Comparison of ENCODE assay signal across 8 cellular contexts in the genomic region with DNA sequence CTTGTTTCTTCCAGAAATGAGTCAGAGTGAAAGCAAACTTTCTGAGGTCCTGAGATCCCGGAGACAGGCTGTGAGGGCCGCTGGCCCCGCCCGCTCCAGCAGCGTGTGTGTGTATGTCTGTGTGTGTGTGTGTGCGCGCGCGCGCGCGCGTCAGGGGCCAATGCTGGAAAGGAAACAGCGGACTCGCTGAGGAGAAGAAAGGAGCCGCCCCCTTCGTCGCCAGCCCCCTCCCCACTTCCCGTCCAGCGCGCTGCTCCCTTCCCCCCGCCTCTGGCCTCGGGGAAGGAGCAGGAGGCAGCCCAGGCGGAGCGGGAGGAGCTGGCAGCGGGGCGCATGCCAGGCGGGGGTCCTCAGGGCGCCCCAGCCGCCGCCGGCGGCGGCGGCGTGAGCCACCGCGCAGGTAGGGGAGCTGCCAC. TPM values are rescaled to one million over a fixed set of nuclear protein-coding genes. Genes with fewer than 3 reads are reported as not detected.
DNase-seq lines count a peak whose midpoint lies in the region; ATAC-seq and TF ChIP-seq lines count a peak whose summit lies in the region.

A gene (plus strand): TSS at position 256 of the 416 bp plus-strand sequence. CDS start 78 bp downstream, at position 334.

- TF ChIP-seq EP300 in Ishikawa (IDR thresholded peaks at IDR 0.05; ENCODE audit: borderline replicate concordance) = no peak

- peak within 1 kb of the TSS; percentile 87 to 92 for H3K4me3 Mint-ChIP-seq in CD14-positive monocyte
- peak within 1 kb of the TSS; percentile 89 to 98 (median 94) for H3K4me3 Mint-ChIP-seq in naive thymus-derived CD8-positive, alpha-beta T cell

- peak within 1 kb of the TSS; percentile 84 to 95 (median 93) for H3K27ac Mint-ChIP-seq in CD14-positive monocyte
- H3K27ac Mint-ChIP-seq in naive thymus-derived CD8-positive, alpha-beta T cell = peak within 1 kb of the TSS; percentile 86 to 96 (median 94)

- POLR2A ChIA-PET in Panc1 (lab: Charles Lee) = no interaction called here
- POLR2A ChIA-PET in naive thymus-derived CD8-positive, alpha-beta T cell (lab: Charles Lee) = interaction anchor here (0.7 to 3.8 kb wide), 4 partner anchors 10 to 288 kb away, joined by 4 to 16 read pairs (median 10); a partner anchor contains a TSS

- DNase-seq in CD14-positive monocyte (ENCODE audit: low spot score) = peak; percentile 88
- no peak for DNase-seq in Panc1 (ENCODE audit: low read depth, low spot score)
- DNase-seq in activated effector memory CD4-positive, alpha-beta T cell treated with anti-CD3 and anti-CD28 coated beads, Interleukin-2, amount 50 U/mL, for 16 hours = peak; percentile 86
- DNase-seq in fibroblast of the aortic adventitia (ENCODE audit: low read depth) = peak; percentile 86
- DNase-seq in naive thymus-derived CD8-positive, alpha-beta T cell = peak; percentile 48 to 85 (median 63)
- DNase-seq in stromal cell of bone marrow (ENCODE audit: low read depth) = peak; percentile 65

- peaks cover 9 to 17% of the 10 kb centered on the region in 2 donors for H3K36me3 Mint-ChIP-seq in CD14-positive monocyte
- no peaks in the 10 kb centered on the region for H3K36me3 Mint-ChIP-seq in naive thymus-derived CD8-positive, alpha-beta T cell

- no peaks in the 10 kb centered on the region for H3K9me3 Mint-ChIP-seq in CD14-positive monocyte
- no peaks in the 10 kb centered on the region for H3K9me3 Mint-ChIP-seq in naive thymus-derived CD8-positive, alpha-beta T cell

- H3K4me3 ChIP-seq in Panc1 (ENCODE audit: low read depth in 2 of 2, low read length in 2 of 2) (peak within 1 kb of the TSS; percentile 51 to 63), fibroblast of the aortic adventitia (ENCODE audit: low read depth, low read length) (peak within 1 kb of the TSS; percentile 86)

- no peaks in the 10 kb centered on the region for H3K9me3 ChIP-seq in Panc1 (ENCODE audit: control insufficient read depth, insufficient read depth, low read depth, low read length)

- intact Hi-C loops in CD14-positive monocyte (cut with micrococcal nuclease) = no loop called here
- intact Hi-C loops in Panc1 (cut with micrococcal nuclease; ENCODE audit: unreplicated experiment) = no loop called here

- TF ChIP-seq RAD21 in Ishikawa (IDR thresholded peaks at IDR 0.05; ENCODE audit: low read depth) = no peak; the same call in 1 of the 2 replicates

- in situ Hi-C loops in Panc1 (cut with HindIII; ENCODE audit: low pct_unique_long_range_greater_than_20kb, low sequenced_read_pairs) = no loop called here

- TF ChIP-seq CTCF in CD14-positive monocyte (IDR thresholded peaks at IDR 0.05) (no peak), Panc1 (IDR thresholded peaks at IDR 0.05) (no peak), fibroblast of the aortic adventitia (IDR thresholded peaks at IDR 0.05; ENCODE audit: insufficient read depth, low read length) (no peak)

- ATAC-seq in GM21390 (IDR thresholded peaks at IDR 0.05; ENCODE audit: unreplicated experiment) = peak; percentile 75
- peak; percentile 73 for ATAC-seq in Panc1
- ATAC-seq in naive thymus-derived CD8-positive, alpha-beta T cell = peak; percentile 58 to 68

- no peak within 1 kb of the TSS for H3K27ac ChIP-seq in Panc1 (ENCODE audit: low read length)

- H3K27me3 ChIP-seq in Panc1 (ENCODE audit: control insufficient read depth, insufficient read depth, low read length) = peaks cover 4% of the 10 kb centered on the region; the same call in 1 of the 2 replicates

- peaks cover 39% of the 10 kb centered on the region for H3K4me1 Mint-ChIP-seq in CD14-positive monocyte
- H3K4me1 Mint-ChIP-seq in naive thymus-derived CD8-positive, alpha-beta T cell = peaks cover 15 to 42% (median 38%) of the 10 kb centered on the region in 4 donors

- H3K4me1 ChIP-seq in Panc1 (ENCODE audit: control insufficient read depth, insufficient read depth, low read length) = 0 out of 2 replicates have a peak, but pooled peaks cover 5% of the 10 kb centered on the region

- H3K36me3 ChIP-seq in Panc1 (ENCODE audit: control insufficient read depth, insufficient read depth, low read length) = no peaks in the 10 kb centered on the region

- CTCF ChIA-PET in Panc1 (lab: Charles Lee) = interaction anchor here (0.7 kb wide), 1 partner anchor 130 kb away, joined by 3 read pairs; no protein-coding TSS in a partner anchor

- BruUV-seq in Panc1 (replicated peaks; lab: Mats Ljungman, UMichigan) = no TSS peak

- peaks cover 0 to 8% (median 0%) of the 10 kb centered on the region in 3 donors for H3K27me3 Mint-ChIP-seq in CD14-positive monocyte (ENCODE audit: low read depth in 3 of 3)
- no peaks in the 10 kb centered on the region for H3K27me3 Mint-ChIP-seq in naive thymus-derived CD8-positive, alpha-beta T cell

TF ChIP-seq in Ishikawa, 13 proteins besides CTCF, POLR2A, EP300 and RAD21:
- TF ChIP-seq YY1 (IDR thresholded peaks at IDR 0.05; ENCODE audit: low read depth) (no peak), ZBTB7A (IDR thresholded peaks at IDR 0.05; ENCODE audit: low read depth) (peak; percentile 96), TCF12 (IDR thresholded peaks at IDR 0.05; ENCODE audit: low read depth) (peak; percentile 51; the same call in 1 of the 2 replicates), EGR1 (IDR thresholded peaks at IDR 0.05) (no peak)
- TF ChIP-seq, protein P1, sequence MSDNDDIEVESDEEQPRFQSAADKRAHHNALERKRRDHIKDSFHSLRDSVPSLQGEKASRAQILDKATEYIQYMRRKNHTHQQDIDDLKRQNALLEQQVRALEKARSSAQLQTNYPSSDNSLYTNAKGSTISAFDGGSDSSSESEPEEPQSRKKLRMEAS (IDR thresholded peaks at IDR 0.05) = peak; percentile 34; the same call in 1 of the 2 replicates
TF ChIP-seq in Ishikawa: peak in this region for 3.

RNA-seq across cellular contexts. Expression of the gene that starts here (rescaled TPM):
- 1 to 10 TPM; 5.5 to 5.8 TPM for polyA plus RNA-seq in CD14-positive monocyte
- 0.36 TPM for total RNA-seq in Panc1 (2021; ENCODE audit: unreplicated experiment)
- 0.55 TPM for polyA plus RNA-seq in Panc1 (2012; ENCODE audit: insufficient read length)
- 4.7 and 8.8 TPM in 2 replicates for total RNA-seq in fibroblast of the aortic adventitia (ENCODE audit: low replicate concordance)
- 1 to 10 TPM; 7.6 to 9.0 TPM for total RNA-seq in naive thymus-derived CD8-positive, alpha-beta T cell
- polyA plus RNA-seq in naive thymus-derived CD8-positive, alpha-beta T cell = 1 to 10 TPM; 2.5 to 3.6 (median 3.5) TPM

Comparison
In these comparisons a context has a peak if more than half of its experiments do, and no peak if none do; other contexts are left out.
1. Peak in ATAC-seq and H3K4me3 ChIP-seq in Panc1; RNA of the gene not detected or under 1 TPM.